In the genomic region with DNA sequence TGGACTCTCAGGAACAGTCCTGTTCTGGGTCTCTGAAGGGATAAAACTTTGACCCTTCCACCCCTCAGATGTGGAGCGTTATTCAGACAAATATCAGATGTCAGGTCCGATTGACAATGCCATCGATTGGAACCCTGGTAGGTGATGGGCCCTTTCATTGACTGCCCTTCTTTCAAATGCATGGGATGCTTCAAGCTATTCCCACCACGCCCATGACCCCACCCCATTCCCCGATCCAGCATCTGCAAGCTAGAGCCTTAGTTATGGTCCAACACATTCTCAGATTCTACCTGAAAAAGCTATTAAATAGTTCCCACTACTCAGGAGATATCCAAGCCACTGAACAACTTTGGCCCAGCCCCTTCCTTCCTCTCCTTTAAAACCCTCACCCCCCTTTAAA, we compare ENCODE assay signal across 12 cellular contexts. TPM values are rescaled to one million over a fixed set of nuclear protein-coding genes. Genes with fewer than 3 reads are reported as not detected.
DNase-seq lines count a peak whose midpoint lies in the region; ATAC-seq and TF ChIP-seq lines count a peak whose summit lies in the region.
"Had no signal": no experiment of that assay in that cellular context is flagged by ENCODE, and none has a peak within 500 bp of the region (broad histone marks: within the 10 kb centered on the region; RNA-seq: fewer than 3 reads in every experiment).

No MANE protein-coding gene starts in this region.

- H3K27ac ChIP-seq in 22Rv1 (peak overlapping the region; percentile 90; the same call in 1 of the 2 replicates), KMS-11 (no peak overlapping the region), colonic mucosa (peak overlapping the region; percentile 99), prostate gland (peak overlapping the region; percentile 88 to 90)

- TF ChIP-seq CTCF in 22Rv1 (IDR thresholded peaks at IDR 0.05) (no peak), KMS-11 (conservative IDR thresholded peaks at IDR 0.05; ENCODE audit: low read depth, low read length) (no peak), colonic mucosa (IDR thresholded peaks at IDR 0.05) (no peak), prostate gland (IDR thresholded peaks at IDR 0.05) (no peak)

- H3K27me3 ChIP-seq in KMS-11 (ENCODE audit: insufficient read depth, low read depth) (no peaks in the 10 kb centered on the region), colonic mucosa (no peaks in the 10 kb centered on the region), prostate gland (replicated peaks; ENCODE audit: insufficient read depth) (no peaks in the 10 kb centered on the region)
- H3K27me3 ChIP-seq: right lobe of liver had no signal

- H3K79me2 ChIP-seq in KMS-11 (ENCODE audit: insufficient read depth, low read depth): no peaks in the 10 kb centered on the region

- H3K4me1 ChIP-seq in KMS-11 (ENCODE audit: low read depth, poor library complexity, severe bottlenecking): peaks cover 48% of the 10 kb centered on the region
- H3K4me1 ChIP-seq in colonic mucosa: peaks cover 23% of the 10 kb centered on the region
- peaks cover 17% of the 10 kb centered on the region for H3K4me1 ChIP-seq in prostate gland (replicated peaks)

- no peak for TF ChIP-seq POLR2A in prostate gland (IDR thresholded peaks at IDR 0.05)

- DNase-seq in colonic mucosa (no peak), prostate gland (ENCODE audit: low spot score) (no peak), LoVo (ENCODE audit: low spot score) (no peak), NCI-H1092 treated with DMSO at 0.1 percent for 48 hours (lab: John Stamatoyannopoulos, UW) (no peak), cerebellum (ENCODE audit: low spot score) (no peak)

- peak overlapping the region; percentile 50 for H2AFZ ChIP-seq in KMS-11 (ENCODE audit: low read depth)

- peak overlapping the region; percentile 93 for H3K4me2 ChIP-seq in KMS-11

- H3K9me3 ChIP-seq in colonic mucosa (no peaks in the 10 kb centered on the region), prostate gland (no peaks in the 10 kb centered on the region)
- H3K9me3 ChIP-seq: HAP-1, right lobe of liver had no signal

- H3K36me3 ChIP-seq in KMS-11 (ENCODE audit: insufficient read depth) (no peaks in the 10 kb centered on the region), colonic mucosa (no peaks in the 10 kb centered on the region), prostate gland (no peaks in the 10 kb centered on the region)
- H3K36me3 ChIP-seq: right lobe of liver had no signal

- no peak overlapping the region for H3K4me3 ChIP-seq in KMS-11 (IDR thresholded peaks at IDR 0.05; ENCODE audit: insufficient read depth, low read depth, low read length)
- H3K4me3 ChIP-seq in colonic mucosa: no peak overlapping the region
- no peak overlapping the region for H3K4me3 ChIP-seq in prostate gland
- H3K4me3 ChIP-seq: HAP-1, right lobe of liver had no signal

- intact Hi-C loops in colonic mucosa (cut with DNase I) (loop anchor here (2.0 kb wide), 1 partner anchor 28 kb away; no protein-coding TSS in a partner anchor), prostate gland (cut with DNase I) (no loop called here)

- ATAC-seq in HG02852 (IDR thresholded peaks at IDR 0.05; ENCODE audit: unreplicated experiment): no peak

- H3K9ac ChIP-seq in KMS-11 (no peak overlapping the region), colonic mucosa (ENCODE audit: low read depth in 2 of 2, low read length in 2 of 2) (peak overlapping the region in 1 of 2 donors; percentile 91)

- no peaks in the 10 kb centered on the region for H4K20me1 ChIP-seq in KMS-11 (ENCODE audit: insufficient read depth)

- WGBS in prostate gland: 76% methylated on average over 5 of the region's 5 CpGs

RNA-seq across cellular contexts. Expression of gene POLR3GL, which starts 12.5 kb away (rescaled TPM):
- total RNA-seq in colonic mucosa: 10 to 100 TPM; 12.6 to 16.1 TPM
- 10 to 100 TPM; 20.3 to 23.2 TPM for total RNA-seq in prostate gland
- 5.7 TPM for total RNA-seq in cerebellum

RNA-seq across cellular contexts. Expression of gene ANKRD34A, which starts 12.6 kb away (rescaled TPM):
- total RNA-seq in colonic mucosa (under 1 TPM; 0.21 to 0.44 TPM), prostate gland (1 to 10 TPM; 1.6 to 2.4 TPM), cerebellum (1.1 TPM)

RNA-seq across cellular contexts. Expression of gene LIX1L, which starts 19.2 kb away (rescaled TPM):
- total RNA-seq in colonic mucosa: 1 to 10 TPM; 4.7 to 8.6 TPM
- total RNA-seq in prostate gland: 10 to 100 TPM; 30.0 to 31.8 TPM
- total RNA-seq in cerebellum: 27.1 TPM

RNA-seq across cellular contexts. Expression of gene TXNIP, which starts 19.4 kb away (rescaled TPM):
- 100 to 1,000 TPM; 302 to 496 TPM for total RNA-seq in colonic mucosa
- total RNA-seq in prostate gland: 100 to 1,000 TPM; 618 to 736 TPM
- total RNA-seq in cerebellum: 147 TPM

RNA-seq across cellular contexts. Expression of gene HJV, which starts 44.5 kb away (rescaled TPM):
- total RNA-seq in colonic mucosa (not detected), prostate gland (1 to 10 TPM in 1 of 2 donors, not detected in 1; 1.2 TPM), cerebellum (not detected)
- total RNA-seq: endothelial cell of umbilical vein, mesothelial cell of epicardium had no signal
